ENCODE assay signal across 9 cellular contexts in genomic region chr3:130140756-130141155, GRCh38. TPM values are rescaled to one million over a fixed set of nuclear protein-coding genes. Genes with fewer than 3 reads are reported as not detected.
"Had no signal": no experiment of that assay in that cellular context is flagged by ENCODE, and none has a peak within 500 bp of the region (broad histone marks: within the 10 kb centered on the region; RNA-seq: fewer than 3 reads in every experiment).

No MANE protein-coding gene starts in this region.

RNA-seq across cellular contexts. Expression of gene ALG1L2, which starts 59.1 kb away (rescaled TPM):
- total RNA-seq: glomerular endothelial cell; kidney epithelial cell; left ventricle myocardium inferior; omental fat pad; prostate gland; SK-MEL-5; stomach; T-helper 2 cell treated with Interferon-gamma antibody and Interleukin-4, amounts not matched to agents 100 ng/mL and 5 ng/mL, for 36 hours; testis had no signal
- polyA plus RNA-seq: stomach had no signal
